Comparison of ENCODE assay signal across 15 cellular contexts in genomic region chr16:54055191-54055590, GRCh38.
DNase-seq lines count a peak whose midpoint lies in the region; ATAC-seq and TF ChIP-seq lines count a peak whose summit lies in the region.
"Had no signal": no experiment of that assay in that cellular context is flagged by ENCODE, and none has a peak within 500 bp of the region (broad histone marks: within the 10 kb centered on the region; RNA-seq: fewer than 3 reads in every experiment).

No MANE protein-coding gene starts in this region.

- H3K4me1 Mint-ChIP-seq in neural progenitor cell: peaks cover 30% of the 10 kb centered on the region
- H3K4me1 Mint-ChIP-seq: CD4-positive, alpha-beta memory T cell had no signal

- no peak for TF ChIP-seq EP300 in esophagus muscularis mucosa (IDR thresholded peaks at IDR 0.05)

- intact Hi-C loops in mammary epithelial cell (cut with micrococcal nuclease): no loop called here
- intact Hi-C loops in breast epithelium (cut with DNase I; ENCODE audit: low total_unique reads): no loop called here
- intact Hi-C loops in esophagus muscularis mucosa (cut with DNase I): no loop called here

- peaks cover 16% of the 10 kb centered on the region for H3K4me1 ChIP-seq in mammary epithelial cell (ENCODE audit: insufficient read depth, low read length)
- peaks cover 0 to 5% of the 10 kb centered on the region in 2 donors for H3K4me1 ChIP-seq in breast epithelium
- H3K4me1 ChIP-seq in HEK293 (ENCODE audit: control insufficient read depth, insufficient read depth, low read length): peaks cover 19% of the 10 kb centered on the region
- no peaks in the 10 kb centered on the region for H3K4me1 ChIP-seq in esophagus muscularis mucosa
- H3K4me1 ChIP-seq in neural progenitor cell: peaks cover 38% of the 10 kb centered on the region
- H3K4me1 ChIP-seq in GM23248 (ENCODE audit: insufficient read depth): no peaks in the 10 kb centered on the region
- H3K4me1 ChIP-seq: BLaER1 had no signal

- H3K4me2 ChIP-seq in mammary epithelial cell (ENCODE audit: insufficient read depth, low read depth, low read length): no peak overlapping the region
- H3K4me2 ChIP-seq in neural progenitor cell: peak overlapping the region; percentile 6
- no peak overlapping the region for H3K4me2 ChIP-seq in GM23248 (ENCODE audit: unreplicated experiment)
- H3K4me2 ChIP-seq: BLaER1 had no signal

- TF ChIP-seq POLR2A in breast epithelium (IDR thresholded peaks at IDR 0.05) (no peak), esophagus muscularis mucosa (IDR thresholded peaks at IDR 0.05; ENCODE audit: low read depth) (no peak)

- DNase-seq in mammary epithelial cell: no peak
- DNase-seq in breast epithelium (ENCODE audit: low spot score in 2 of 2): no peak
- peak; percentile 55 for DNase-seq in esophagus muscularis mucosa (ENCODE audit: extremely low spot score)
- DNase-seq in neural progenitor cell (ENCODE audit: low spot score): no peak
- DNase-seq in GM23248: no peak
- DNase-seq: 8988T; CD4-positive, alpha-beta memory T cell; DMS79 had no signal

- H3K4me3 ChIP-seq in mammary epithelial cell (replicated peaks in 1 of 3; ENCODE audit: insufficient read depth in 1 of 3, low read depth in 2 of 3, low read length in 3 of 3): no peak overlapping the region
- no peak overlapping the region for H3K4me3 ChIP-seq in breast epithelium
- H3K4me3 ChIP-seq in HEK293 (ENCODE audit: low read depth, low read length): no peak overlapping the region
- no peak overlapping the region for H3K4me3 ChIP-seq in esophagus muscularis mucosa
- no peak overlapping the region for H3K4me3 ChIP-seq in neural progenitor cell
- H3K4me3 ChIP-seq in GM23248: no peak overlapping the region
- H3K4me3 ChIP-seq: BLaER1, GM12878, GM23338 had no signal

- no peak overlapping the region for H2AFZ ChIP-seq in mammary epithelial cell (ENCODE audit: low read depth, low read length)
- no peak overlapping the region for H2AFZ ChIP-seq in neural progenitor cell (replicated peaks)
- no peak overlapping the region for H2AFZ ChIP-seq in GM23248
- H2AFZ ChIP-seq: GM23338 had no signal

- BruUV-seq in mammary epithelial cell (replicated peaks; lab: Mats Ljungman, UMichigan): no TSS peak

- H3K9ac ChIP-seq in mammary epithelial cell (ENCODE audit: insufficient read depth, low read length) (no peak overlapping the region), neural progenitor cell (no peak overlapping the region), GM23248 (no peak overlapping the region)
- H3K9ac ChIP-seq: BLaER1 had no signal

- H3K4me3 Mint-ChIP-seq in neural progenitor cell: no peak overlapping the region
- H3K4me3 Mint-ChIP-seq: CD14-positive monocyte; CD4-positive, alpha-beta memory T cell; GM23338 had no signal

- CTCF ChIA-PET in mammary epithelial cell (lab: Charles Lee; ENCODE audit: low non-redundant PET): no interaction called here
- CTCF ChIA-PET in HEK293 (lab: Yijun Ruan, JAX): no interaction called here

- no peaks in the 10 kb centered on the region for H3K79me2 ChIP-seq in mammary epithelial cell (ENCODE audit: insufficient read depth, low read length)
- H3K79me2 ChIP-seq in neural progenitor cell (ENCODE audit: low read depth): no peaks in the 10 kb centered on the region
- H3K79me2 ChIP-seq in GM23248 (ENCODE audit: insufficient read depth): no peaks in the 10 kb centered on the region

- H4K20me1 ChIP-seq in mammary epithelial cell (ENCODE audit: insufficient read depth, low read length) (no peaks in the 10 kb centered on the region), neural progenitor cell (ENCODE audit: low read depth) (no peaks in the 10 kb centered on the region), GM23248 (ENCODE audit: insufficient read depth) (no peaks in the 10 kb centered on the region)
- H4K20me1 ChIP-seq: BLaER1 had no signal

- no peaks in the 10 kb centered on the region for H3K27me3 Mint-ChIP-seq in neural progenitor cell (ENCODE audit: insufficient read depth, low read depth)
- H3K27me3 Mint-ChIP-seq: CD4-positive, alpha-beta memory T cell had no signal

- ATAC-seq in HG03196 (IDR thresholded peaks at IDR 0.05; ENCODE audit: unreplicated experiment) (no peak), HG03442 (IDR thresholded peaks at IDR 0.05; ENCODE audit: unreplicated experiment) (no peak)
- ATAC-seq: GM12878, GM23338 had no signal

- POLR2A ChIA-PET in HEK293 (lab: Yijun Ruan, JAX): interaction anchor here (0.6 kb wide), 1 partner anchor 304 kb away, joined by 4 read pairs; no protein-coding TSS in a partner anchor

- H3K9me3 Mint-ChIP-seq in neural progenitor cell: no peaks in the 10 kb centered on the region
- H3K9me3 Mint-ChIP-seq: GM23338 had no signal

- peak overlapping the region; percentile 45 for H3K27ac ChIP-seq in mammary epithelial cell (ENCODE audit: insufficient read depth, low read depth, low read length)
- H3K27ac ChIP-seq in breast epithelium: peak overlapping the region in 1 of 2 donors; percentile 9
- no peak overlapping the region for H3K27ac ChIP-seq in HEK293 (ENCODE audit: extremely low read depth, low read depth, low read length)
- no peak overlapping the region for H3K27ac ChIP-seq in esophagus muscularis mucosa (replicated peaks in 1 of 4)
- H3K27ac ChIP-seq in neural progenitor cell: no peak overlapping the region
- no peak overlapping the region for H3K27ac ChIP-seq in GM23248
- H3K27ac ChIP-seq: BLaER1 had no signal

- no peak overlapping the region for H3K27ac Mint-ChIP-seq in neural progenitor cell
- H3K27ac Mint-ChIP-seq: CD14-positive monocyte; CD4-positive, alpha-beta memory T cell; GM23338 had no signal

- H3F3A ChIP-seq in neural progenitor cell (ENCODE audit: low read depth): peaks cover 9% of the 10 kb centered on the region
- no peaks in the 10 kb centered on the region for H3F3A ChIP-seq in GM23248 (ENCODE audit: insufficient read depth)

- H3K9me3 ChIP-seq in mammary epithelial cell (replicated peaks; ENCODE audit: insufficient read depth, low read length): no peaks in the 10 kb centered on the region
- peaks cover 0 to 3% of the 10 kb centered on the region in 2 donors for H3K9me3 ChIP-seq in breast epithelium
- no peaks in the 10 kb centered on the region for H3K9me3 ChIP-seq in HEK293 (ENCODE audit: control insufficient read depth, insufficient read depth, low read depth, low read length)
- no peaks in the 10 kb centered on the region for H3K9me3 ChIP-seq in esophagus muscularis mucosa
- H3K9me3 ChIP-seq in neural progenitor cell (ENCODE audit: low read depth): no peaks in the 10 kb centered on the region
- H3K9me3 ChIP-seq in GM23248 (ENCODE audit: low read depth): no peaks in the 10 kb centered on the region
- H3K9me3 ChIP-seq: BLaER1 had no signal

- dilution Hi-C loops in mammary epithelial cell (cut with HindIII; ENCODE audit: low sequenced_read_pairs): no loop called here

- no peak for TF ChIP-seq CTCF in mammary epithelial cell (conservative IDR thresholded peaks at IDR 0.05 in 1 of 2, IDR thresholded peaks at IDR 0.05 in 1 of 2; ENCODE audit: extremely low read depth in 1 of 2, insufficient read depth in 1 of 2, low read depth in 1 of 2, low read length in 2 of 2)
- no peak for TF ChIP-seq CTCF in breast epithelium (IDR thresholded peaks at IDR 0.05)
- TF ChIP-seq CTCF in HEK293 (tag by site-specific recombination; IDR thresholded peaks at IDR 0.05): no peak
- no peak for TF ChIP-seq CTCF in esophagus muscularis mucosa (IDR thresholded peaks at IDR 0.05)
- no peak for TF ChIP-seq CTCF in neural progenitor cell (IDR thresholded peaks at IDR 0.05)

- H3K9me2 ChIP-seq in GM23248 (ENCODE audit: insufficient read depth): no peaks in the 10 kb centered on the region

- in situ Hi-C loops in mammary epithelial cell (cut with MboI; ENCODE audit: low sequenced_read_pairs in 2 of 2): no loop called here
- in situ Hi-C loops in GM23248 (cut with MboI): no loop called here

- 82% methylated on average over 4 of the region's 4 CpGs for WGBS in mammary epithelial cell (ENCODE audit: low coverage, missing lambda C conversion rate)
- 87% methylated on average over 4 of the region's 4 CpGs for WGBS in esophagus muscularis mucosa
- 92 to 96% methylated on average over 4 of the region's 4 CpGs for WGBS in GM23248 (ENCODE audit: low coverage in 1 of 2, low lambda C conversion rate in 2 of 2, missing lambda C conversion rate in 2 of 2), 2 experiments

- H3K27me3 ChIP-seq in mammary epithelial cell (ENCODE audit: insufficient read depth, low read length) (no peaks in the 10 kb centered on the region), breast epithelium (no peaks in the 10 kb centered on the region), esophagus muscularis mucosa (no peaks in the 10 kb centered on the region), neural progenitor cell (no peaks in the 10 kb centered on the region), GM23248 (replicated peaks; ENCODE audit: insufficient read depth) (no peaks in the 10 kb centered on the region)
- H3K27me3 ChIP-seq: BLaER1 had no signal

- H3K36me3 Mint-ChIP-seq in neural progenitor cell: peaks cover 6% of the 10 kb centered on the region

- H3K36me3 ChIP-seq in mammary epithelial cell (ENCODE audit: insufficient read depth, low read length) (no peaks in the 10 kb centered on the region), breast epithelium (no peaks in the 10 kb centered on the region), HEK293 (ENCODE audit: control insufficient read depth in 2 of 2, insufficient read depth in 1 of 2, low read length in 2 of 2) (no peaks in the 10 kb centered on the region), esophagus muscularis mucosa (peaks cover 0 to 9% (median 0%) of the 10 kb centered on the region in 4 donors), neural progenitor cell (no peaks in the 10 kb centered on the region), GM23248 (ENCODE audit: low read depth) (no peaks in the 10 kb centered on the region)

TF ChIP-seq in HEK293, 187 proteins besides CTCF, POLR2A, EP300 and RAD21:
- no peak for TF ChIP-seq ZBTB20 (tag by site-specific recombination; IDR thresholded peaks at IDR 0.05)
- TF ChIP-seq ZNF366 (tag by site-specific recombination; conservative IDR thresholded peaks at IDR 0.05): no peak
- 0 out of 2 replicates have a peak, but pooled peaks have one; percentile 27 for TF ChIP-seq ZXDB (tag by site-specific recombination; IDR thresholded peaks at IDR 0.05)
- TF ChIP-seq ZNF664 (tag by site-specific recombination; IDR thresholded peaks at IDR 0.05): no peak
- TF ChIP-seq ZNF350 (tag by site-specific recombination; IDR thresholded peaks at IDR 0.05): no peak
- TF ChIP-seq ZFP69B (tag by site-specific recombination; IDR thresholded peaks at IDR 0.05): no peak
- TF ChIP-seq ZNF600 (tag by site-specific recombination; IDR thresholded peaks at IDR 0.05): no peak
- TF ChIP-seq PBX3 (CRISPR knock-in tag; IDR thresholded peaks at IDR 0.05): no peak
